Comparison of ENCODE assay signal across 23 cellular contexts in genomic region chr6:49552596-49552995, GRCh38. TPM values are rescaled to one million over a fixed set of nuclear protein-coding genes. Genes with fewer than 3 reads are reported as not detected.
DNase-seq lines count a peak whose midpoint lies in the region; ATAC-seq, FAIRE-seq and TF ChIP-seq lines count a peak whose summit lies in the region.
"Had no signal": no experiment of that assay in that cellular context is flagged by ENCODE, and none has a peak within 500 bp of the region (broad histone marks: within the 10 kb centered on the region; RNA-seq: fewer than 3 reads in every experiment).

No MANE protein-coding gene starts in this region.

- H3K4me2 ChIP-seq in A549 (peak overlapping the region; percentile 85), astrocyte (ENCODE audit: low read length) (peak overlapping the region; percentile 95)

- H3K36me3 Mint-ChIP-seq in astrocyte (ENCODE audit: low read depth, unreplicated experiment) = no peaks in the 10 kb centered on the region
- H3K36me3 Mint-ChIP-seq: CD8-positive, alpha-beta T cell had no signal

- TF ChIP-seq POLR2A in A549 (IDR thresholded peaks at IDR 0.05; ENCODE audit: low read length) = no peak

- WGBS in A549 (ENCODE audit: missing lambda C conversion rate) = 95% methylated on average over 2 of the region's 2 CpGs

- peaks cover 53% of the 10 kb centered on the region for H3K4me1 ChIP-seq in A549
- H3K4me1 ChIP-seq in HUES6 (ENCODE audit: control insufficient read depth, insufficient read depth, low read length) = peaks cover 32% of the 10 kb centered on the region
- peaks cover 21% of the 10 kb centered on the region for H3K4me1 ChIP-seq in astrocyte (ENCODE audit: insufficient read depth, low read length)
- peaks cover 19% of the 10 kb centered on the region for H3K4me1 ChIP-seq in iPS-15b (ENCODE audit: control insufficient read depth, insufficient read depth, low read length)

- no peaks in the 10 kb centered on the region for H3K36me3 ChIP-seq in HUES6 (ENCODE audit: control insufficient read depth, insufficient read depth, low read length)
- H3K36me3 ChIP-seq in astrocyte (ENCODE audit: insufficient read depth, low read length) = no peaks in the 10 kb centered on the region
- no peaks in the 10 kb centered on the region for H3K36me3 ChIP-seq in iPS-15b (ENCODE audit: control insufficient read depth, insufficient read depth, low read length)
- H3K36me3 ChIP-seq: adrenal gland had no signal

- H3K9me3 ChIP-seq in A549 (no peaks in the 10 kb centered on the region), HUES6 (ENCODE audit: control insufficient read depth, insufficient read depth, low read depth, low read length) (no peaks in the 10 kb centered on the region), astrocyte (ENCODE audit: insufficient read depth, low read depth, low read length) (no peaks in the 10 kb centered on the region), iPS-15b (ENCODE audit: control insufficient read depth, insufficient read depth, low read length) (no peaks in the 10 kb centered on the region)
- H3K9me3 ChIP-seq: adrenal gland had no signal

- H3K4me1 Mint-ChIP-seq in astrocyte (ENCODE audit: low read depth, unreplicated experiment) = peaks cover 6% of the 10 kb centered on the region

- FAIRE-seq in A549 (lab: Jason Lieb, UNC) (no peak), astrocyte (lab: Jason Lieb, UNC) (no peak)

- H3K9ac ChIP-seq in HUES6 (ENCODE audit: low read length) (no peak overlapping the region), astrocyte (ENCODE audit: low read length) (no peak overlapping the region), iPS-15b (ENCODE audit: low read depth, low read length) (no peak overlapping the region)

- DNase-seq in A549 (ENCODE audit: low read depth in 1 of 2, low spot score in 1 of 2) (no peak), astrocyte (ENCODE audit: low read depth) (no peak), NCI-H2227 treated with DMSO at 0.1 percent for 48 hours (lab: John Stamatoyannopoulos, UW) (no peak)
- no peak for DNase-seq in effector CD8-positive, alpha-beta T cell (lab: John Stamatoyannopoulos, UW)
- DNase-seq: ACHN; adrenal gland; CD8-positive, alpha-beta T cell; NCI-H2081 treated with DMSO at 0.1 percent for 48 hours; NCI-H526 treated with DMSO at 0.1 percent for 48 hours; right cardiac atrium; RPMI8226 had no signal

- H3K4me3 Mint-ChIP-seq in astrocyte (ENCODE audit: unreplicated experiment) = no peak overlapping the region

- peaks cover 11% of the 10 kb centered on the region for H3K27me3 Mint-ChIP-seq in astrocyte (ENCODE audit: low read depth, unreplicated experiment)

- no peak overlapping the region for H2AFZ ChIP-seq in astrocyte (ENCODE audit: low read depth, low read length)

- TF ChIP-seq CTCF in A549 (IDR thresholded peaks at IDR 0.05) = no peak
- no peak for TF ChIP-seq CTCF in astrocyte (IDR thresholded peaks at IDR 0.05; ENCODE audit: insufficient read depth, low read depth, low read length)

- TF ChIP-seq EP300 in A549 (IDR thresholded peaks at IDR 0.05) = no peak

- CTCF ChIA-PET in A549 (lab: Yijun Ruan, JAX) = interaction anchor here (1.3 to 7.9 kb wide), 4 partner anchors 13 to 54 kb away, joined by 4 to 70 read pairs (median 6); no protein-coding TSS in a partner anchor

- H3K27me3 ChIP-seq in HUES6 (ENCODE audit: control insufficient read depth, insufficient read depth, low read length) (peaks cover 91% of the 10 kb centered on the region), astrocyte (ENCODE audit: insufficient read depth, low read length) (no peaks in the 10 kb centered on the region), iPS-15b (ENCODE audit: control insufficient read depth, insufficient read depth, low read length) (peaks cover 38% of the 10 kb centered on the region)

- H3K79me2 ChIP-seq in astrocyte (ENCODE audit: insufficient read depth, low read length) = peaks cover 32% of the 10 kb centered on the region

- H3K27ac Mint-ChIP-seq in astrocyte (ENCODE audit: unreplicated experiment) = no peak overlapping the region
- H3K27ac Mint-ChIP-seq: activated T-helper 2 cell treated with anti-CD3 and anti-CD28 coated beads, Interferon-gamma antibody, Interleukin-2, Interleukin-4, amounts not matched to agents 10 μg/mL and 5 μg/mL and 100 μg/mL, durations not matched to agents 14 hours and 24 hours and 36 hours; CD8-positive, alpha-beta T cell had no signal

- POLR2A ChIA-PET in A549 (lab: Yijun Ruan, JAX) = interaction anchor here (0.7 to 3.0 kb wide), 2 partner anchors 11 kb away, joined by 3 to 20 read pairs; no protein-coding TSS in a partner anchor

- H3K4me3 ChIP-seq in A549 = peak overlapping the region; percentile 65
- peak overlapping the region; percentile 70; the same call in 1 of the 2 replicates for H3K4me3 ChIP-seq in HUES6 (ENCODE audit: low read depth, low read length)
- peak overlapping the region; percentile 72 for H3K4me3 ChIP-seq in astrocyte (ENCODE audit: insufficient read depth, low read depth, low read length)
- peak overlapping the region; percentile 77 for H3K4me3 ChIP-seq in iPS-15b (ENCODE audit: low read depth, low read length)

- ATAC-seq in A549 (no peak), HG03280 (IDR thresholded peaks at IDR 0.05; ENCODE audit: unreplicated experiment) (no peak), HG03354 (IDR thresholded peaks at IDR 0.05; ENCODE audit: poor library complexity, severe bottlenecking, unreplicated experiment) (no peak)
- ATAC-seq: CD8-positive, alpha-beta T cell; right cardiac atrium had no signal

- no peak for TF ChIP-seq RAD21 in A549 (conservative IDR thresholded peaks at IDR 0.05 in 1 of 2, IDR thresholded peaks at IDR 0.05 in 1 of 2)

- H4K20me1 ChIP-seq in astrocyte (ENCODE audit: insufficient read depth, low read length) = no peaks in the 10 kb centered on the region

- H3K9me3 Mint-ChIP-seq in astrocyte (ENCODE audit: unreplicated experiment) = no peaks in the 10 kb centered on the region
- H3K9me3 Mint-ChIP-seq: activated T-helper 2 cell treated with anti-CD3 and anti-CD28 coated beads, Interferon-gamma antibody, Interleukin-2, Interleukin-4, amounts not matched to agents 10 μg/mL and 5 μg/mL and 100 μg/mL, durations not matched to agents 14 hours and 24 hours and 36 hours; CD8-positive, alpha-beta T cell had no signal

- H3K27ac ChIP-seq in A549 (peak overlapping the region; percentile 81 to 87), HUES6 (ENCODE audit: low read depth, low read length) (no peak overlapping the region), astrocyte (ENCODE audit: low read depth, low read length) (no peak overlapping the region)
- H3K27ac ChIP-seq: adrenal gland had no signal

TF ChIP-seq in A549, 52 proteins besides CTCF, POLR2A, EP300 and RAD21 (continues in another document):
- TF ChIP-seq ZNF302 (CRISPR knock-in tag; IDR thresholded peaks at IDR 0.05) (no peak), ZFP36 (IDR thresholded peaks at IDR 0.05; ENCODE audit: borderline replicate concordance, partially characterized antibody) (no peak), SMC3 (IDR thresholded peaks at IDR 0.05) (no peak), ESRRA (IDR thresholded peaks at IDR 0.05; ENCODE audit: borderline replicate concordance, low read length) (no peak), PBX3 (IDR thresholded peaks at IDR 0.05) (no peak), PHF8 (IDR thresholded peaks at IDR 0.05; ENCODE audit: borderline replicate concordance, low read depth) (no peak), MAFK (IDR thresholded peaks at IDR 0.05; ENCODE audit: partially characterized antibody) (no peak), USF2 (IDR thresholded peaks at IDR 0.05) (no peak), KDM5A (IDR thresholded peaks at IDR 0.05) (no peak), RCOR1 (IDR thresholded peaks at IDR 0.05; ENCODE audit: low read depth, low read length) (no peak), CHD2 (IDR thresholded peaks at IDR 0.05; ENCODE audit: low read length, partially characterized antibody) (no peak), NPAS2 (CRISPR knock-in tag; IDR thresholded peaks at IDR 0.05; ENCODE audit: borderline replicate concordance) (no peak), RARB (CRISPR knock-in tag; IDR thresholded peaks at IDR 0.05) (no peak)

RNA-seq across cellular contexts. Expression of gene C6orf141, which starts 2.1 kb away (rescaled TPM):
- polyA plus RNA-seq in A549 (2011; rRNA removed) (20.5 and 24.9 TPM in 2 replicates), A549 (2017; fragmentation: RNase III; extraction: RNeasy Plus Mini Kit Qiagen cat#74134 plus additional on column Dnase treatment) (29.9 to 34.4 TPM (median 33.2 TPM) in 3 replicates)
- polyA plus RNA-seq in A549 (2012; cell fraction: cytosol; rRNA removed) = 11.0 and 12.8 TPM in 2 replicates
- 50.8 and 65.7 TPM in 2 replicates for polyA plus RNA-seq in A549 (2012; cell fraction: nucleus; rRNA removed)
- polyA minus RNA-seq in A549 (2011; rRNA and poly(A)+ RNA removed) = 6.0 and 8.4 TPM in 2 replicates
- 0.55 and 4.6 TPM in 2 replicates for total RNA-seq in astrocyte
- total RNA-seq: activated CD8-positive, alpha-beta memory T cell treated with anti-CD3 and anti-CD28 coated beads for 36 hours; activated T-helper 2 cell treated with anti-CD3 and anti-CD28 coated beads, Interferon-gamma antibody, Interleukin-2, Interleukin-4, amounts not matched to agents 10 μg/mL and 5 μg/mL and 100 μg/mL, durations not matched to agents 14 hours and 24 hours and 36 hours; CD8-positive, alpha-beta T cell; T-helper 1 cell treated with Interleukin-12 subunit alpha and Interleukin-12 subunit beta and Interleukin-4 antibody, amounts not matched to agents 30 ng/mL and 1 ng/mL, for 36 hours had no signal

RNA-seq across cellular contexts. Expression of gene GLYATL3, which starts 52.9 kb away (rescaled TPM):
- polyA plus RNA-seq in A549 (2011; rRNA removed) (not detected in 2 replicates), A549 (2017; fragmentation: RNase III; extraction: RNeasy Plus Mini Kit Qiagen cat#74134 plus additional on column Dnase treatment) (not detected in 3 replicates)
- not detected in 2 replicates for polyA plus RNA-seq in A549 (2012; cell fraction: cytosol; rRNA removed)
- polyA plus RNA-seq in A549 (2012; cell fraction: nucleus; rRNA removed) = not detected in 2 replicates
- not detected in 2 replicates for polyA minus RNA-seq in A549 (2011; rRNA and poly(A)+ RNA removed)
- not detected in 2 replicates for total RNA-seq in astrocyte
- total RNA-seq: activated CD8-positive, alpha-beta memory T cell treated with anti-CD3 and anti-CD28 coated beads for 36 hours; activated T-helper 2 cell treated with anti-CD3 and anti-CD28 coated beads, Interferon-gamma antibody, Interleukin-2, Interleukin-4, amounts not matched to agents 10 μg/mL and 5 μg/mL and 100 μg/mL, durations not matched to agents 14 hours and 24 hours and 36 hours; adrenal gland; CD8-positive, alpha-beta T cell; cerebellum; Daoy; glomerular endothelial cell; HT1080; kidney epithelial cell; right cardiac atrium; T-helper 1 cell treated with Interleukin-12 subunit alpha and Interleukin-12 subunit beta and Interleukin-4 antibody, amounts not matched to agents 30 ng/mL and 1 ng/mL, for 36 hours had no signal
- polyA plus RNA-seq: adrenal gland, right cardiac atrium had no signal

Comparison
In these comparisons a context has a peak if more than half of its experiments do, and no peak if none do; other contexts are left out.
1. H3K27ac ChIP-seq: peak in A549 (2 of 2); none in HUES6 (single experiment) and astrocyte (single experiment).
2. Peak in every context shown above with its lines, with median percentiles within 50 percentile points of each other: H3K4me3 ChIP-seq.